1 cellular context compared by ENCODE assay signal in genomic region chr1:223712184-223712855, GRCh38.
TF ChIP-seq lines count a peak whose summit lies in the region.

Gene CAPN2 (plus strand): TSS chr1:223712539. CDS start chr1:223712641, 102 bp downstream.

TF ChIP-seq in GM12878, 131 proteins besides CTCF, POLR2A, EP300 and RAD21 (continued from another document):
- TF ChIP-seq ZBTB40 (IDR thresholded peaks at IDR 0.05; ENCODE audit: borderline replicate concordance) (no peak), ZBTB33 (IDR thresholded peaks at IDR 0.05) (0 out of 2 replicates have a peak, but pooled peaks have one; percentile 3), BACH1 (IDR thresholded peaks at IDR 0.05; ENCODE audit: borderline replicate concordance) (peak; percentile 55), REST (IDR thresholded peaks at IDR 0.05; ENCODE audit: low read depth, low read length) (no peak), STAT1 (conservative IDR thresholded peaks at IDR 0.05) (no peak), WRNIP1 (IDR thresholded peaks at IDR 0.05; ENCODE audit: borderline replicate concordance, low read depth, low read length) (no peak), EED (IDR thresholded peaks at IDR 0.05; ENCODE audit: low read depth) (no peak), BHLHE40 (IDR thresholded peaks at IDR 0.05; ENCODE audit: borderline replicate concordance in 1 of 2, low read depth in 2 of 2, low read length in 1 of 2) (peak in 1 of 2 experiments; percentile 52; a peak in 2 of 4 replicates), SMARCA5 (IDR thresholded peaks at IDR 0.05) (peak; percentile 38; the same call in 1 of the 2 replicates), ZNF217 (IDR thresholded peaks at IDR 0.05) (peak; percentile 52; the same call in 1 of the 2 replicates), GATAD2B (conservative IDR thresholded peaks at IDR 0.05; ENCODE audit: low read depth) (peak; percentile 90), RUNX3 (IDR thresholded peaks at IDR 0.05; ENCODE audit: low read length) (no peak), YY1 (IDR thresholded peaks at IDR 0.05; ENCODE audit: low read depth, low read length) (peak; percentile 43; the same call in 1 of the 2 replicates), ZBTB4 (CRISPR knock-in tag; IDR thresholded peaks at IDR 0.05) (no peak), LARP7 (IDR thresholded peaks at IDR 0.05) (peak; percentile 85), NR2F1 (conservative IDR thresholded peaks at IDR 0.05) (peak; percentile 69; the same call in 1 of the 2 replicates), RB1 (IDR thresholded peaks at IDR 0.05; ENCODE audit: borderline replicate concordance) (peak; percentile 48; the same call in 1 of the 2 replicates), HDAC6 (IDR thresholded peaks at IDR 0.05; ENCODE audit: unreplicated experiment) (peak; percentile 91), TARDBP (IDR thresholded peaks at IDR 0.05; ENCODE audit: borderline replicate concordance) (no peak), IRF4 (IDR thresholded peaks at IDR 0.05; ENCODE audit: low read depth, low read length) (no peak), HDAC2 (IDR thresholded peaks at IDR 0.05) (no peak), IKZF1 (conservative IDR thresholded peaks at IDR 0.05) (peak; percentile 85), CBX5 (IDR thresholded peaks at IDR 0.05; ENCODE audit: low read depth) (no peak), SMC3 (IDR thresholded peaks at IDR 0.05; ENCODE audit: borderline replicate concordance, low read length) (peak; percentile 61), SRF (IDR thresholded peaks at IDR 0.05; ENCODE audit: low read depth in 2 of 2, low read length in 2 of 2) (no peak), ZNF687 (IDR thresholded peaks at IDR 0.05) (peak; percentile 45; the same call in 1 of the 2 replicates)
